ENCODE assay signal across 8 cellular contexts in genomic region chr2:19901458-19902271, GRCh38. TPM values are rescaled to one million over a fixed set of nuclear protein-coding genes. Genes with fewer than 3 reads are reported as not detected.
A peak's percentile ranks its signal among the peaks of the same experiment; 100 is the strongest.
DNase-seq lines count a peak whose midpoint lies in the region; ATAC-seq and TF ChIP-seq lines count a peak whose summit lies in the region.

TSS of gene TTC32 (minus strand) at chr2:19901983. CDS start at chr2:19901854, 129 bp downstream.

- peaks cover 37% of the 10 kb centered on the region for H3K4me1 ChIP-seq in CD4-positive, alpha-beta memory T cell (ENCODE audit: insufficient read depth, low read length)

- CTCF ChIA-PET in CD4-positive, alpha-beta memory T cell (lab: Charles Lee; ENCODE audit: partially characterized antibody): no interaction called here
- CTCF ChIA-PET in activated CD4-positive, alpha-beta memory T cell treated with anti-CD3 and anti-CD28 coated beads for 36 hours (lab: Charles Lee): interaction anchor here (1.0 kb wide), 1 partner anchor 113 kb away, joined by 3 read pairs; no protein-coding TSS in a partner anchor

- no peaks in the 10 kb centered on the region for H3K27me3 Mint-ChIP-seq in CD4-positive, alpha-beta memory T cell
- peaks cover 2% of the 10 kb centered on the region for H3K27me3 Mint-ChIP-seq in activated CD4-positive, alpha-beta memory T cell treated with anti-CD3 and anti-CD28 coated beads for 36 hours

- H3K4me3 Mint-ChIP-seq in CD4-positive, alpha-beta memory T cell: peak within 1 kb of the TSS; percentile 92 to 99 (median 96)
- H3K4me3 Mint-ChIP-seq in activated CD4-positive, alpha-beta memory T cell treated with anti-CD3 and anti-CD28 coated beads for 36 hours: peak within 1 kb of the TSS; percentile 83

- 0 to 1% methylated on average over 42 to 63 of the region's 70 CpGs for WGBS in lower leg skin, 2 donors

- H3K36me3 Mint-ChIP-seq in CD4-positive, alpha-beta memory T cell: peaks cover 0 to 31% of the 10 kb centered on the region in 2 donors
- peaks cover 9% of the 10 kb centered on the region for H3K36me3 Mint-ChIP-seq in activated CD4-positive, alpha-beta memory T cell treated with anti-CD3 and anti-CD28 coated beads for 36 hours

- peak within 1 kb of the TSS; percentile 92 for H3K27ac ChIP-seq in CD4-positive, alpha-beta memory T cell (ENCODE audit: low read depth, low read length)
- H3K27ac ChIP-seq in dorsolateral prefrontal cortex: peak within 1 kb of the TSS; percentile 85 to 100 (median 97)

- H3K4me3 ChIP-seq in CD4-positive, alpha-beta memory T cell (ENCODE audit: low read length in 2 of 2): peak within 1 kb of the TSS; percentile 59 to 63
- peak within 1 kb of the TSS; percentile 75 to 99 (median 90) for H3K4me3 ChIP-seq in dorsolateral prefrontal cortex
- peak within 1 kb of the TSS; percentile 95 for H3K4me3 ChIP-seq in lower leg skin (ENCODE audit: low read depth, poor library complexity, severe bottlenecking)

- peak within 1 kb of the TSS; percentile 87 to 100 (median 98) for H3K27ac Mint-ChIP-seq in CD4-positive, alpha-beta memory T cell
- H3K27ac Mint-ChIP-seq in activated CD4-positive, alpha-beta memory T cell treated with anti-CD3 and anti-CD28 coated beads for 36 hours: peak within 1 kb of the TSS; percentile 93

- no peaks in the 10 kb centered on the region for H3K27me3 ChIP-seq in CD4-positive, alpha-beta memory T cell (ENCODE audit: insufficient read depth, low read length)
- H3K27me3 ChIP-seq in dorsolateral prefrontal cortex: no peaks in the 10 kb centered on the region

- DNase-seq in CD4-positive, alpha-beta memory T cell: peak; percentile 95 to 98 (median 97)
- DNase-seq in HK-2 (ENCODE audit: unreplicated experiment) (peak; percentile 94), NCI-H82 treated with DMSO at 0.1 percent for 48 hours (lab: John Stamatoyannopoulos, UW; ENCODE audit: unreplicated experiment) (peak; percentile 83), dorsolateral prefrontal cortex (peak; percentile 87 to 94 (median 92)), lower leg skin (ENCODE audit: low spot score in 2 of 2) (peak; percentile 92 to 98)
- peak; percentile 95 for DNase-seq in activated CD4-positive, alpha-beta memory T cell treated with anti-CD3 and anti-CD28 coated beads for 36 hours
- DNase-seq in stimulated activated CD4-positive, alpha-beta T cell treated with anti-CD3 and anti-CD28 coated beads, Interleukin-4, amount 100 ng/mL, for 4 hours: peak; percentile 89 to 90

- H3K9me3 ChIP-seq in CD4-positive, alpha-beta memory T cell (ENCODE audit: control insufficient read depth in 1 of 2, low read length in 2 of 2): no peaks in the 10 kb centered on the region

- peaks cover 18 to 45% (median 29%) of the 10 kb centered on the region in 4 donors for H3K4me1 Mint-ChIP-seq in CD4-positive, alpha-beta memory T cell
- H3K4me1 Mint-ChIP-seq in activated CD4-positive, alpha-beta memory T cell treated with anti-CD3 and anti-CD28 coated beads for 36 hours (ENCODE audit: low read depth): peaks cover 38% of the 10 kb centered on the region

- ATAC-seq in GM19455 (IDR thresholded peaks at IDR 0.05; ENCODE audit: unreplicated experiment): peak; percentile 83

- POLR2A ChIA-PET in CD4-positive, alpha-beta memory T cell (lab: Charles Lee; ENCODE audit: partially characterized antibody): interaction anchor here (0.8 to 3.5 kb wide), 13 partner anchors 23 to 1342 kb away, joined by 3 to 34 read pairs (median 5); partner anchors contain the start of genes LAPTM4A, LDAH, RDH14 and RHOB
- POLR2A ChIA-PET in activated CD4-positive, alpha-beta memory T cell treated with anti-CD3 and anti-CD28 coated beads for 36 hours (lab: Charles Lee): interaction anchor here (1.0 to 2.3 kb wide), 3 partner anchors 150 to 1342 kb away, joined by 3 to 9 read pairs (median 5); partner anchors contain the start of genes LAPTM4A, RDH14 and RHOB

- TF ChIP-seq POLR2A in lower leg skin (IDR thresholded peaks at IDR 0.05): peak in 1 of 2 donors; percentile 91

- peak in 36 of 56 donors; percentile 2 to 60 (median 30) for TF ChIP-seq CTCF in dorsolateral prefrontal cortex (IDR thresholded peaks at IDR 0.05 in 54 of 56, conservative IDR thresholded peaks at IDR 0.05 in 2 of 56; ENCODE audit: low read depth in 1 of 56, partially characterized antibody in 56 of 56)
- no peak for TF ChIP-seq CTCF in lower leg skin (IDR thresholded peaks at IDR 0.05)

- intact Hi-C loops in CD4-positive, alpha-beta memory T cell (cut with micrococcal nuclease): loop anchor here (1.0 to 2.0 kb wide), 7 partner anchors 33 to 1341 kb away; partner anchors contain the start of genes HS1BP3, LAPTM4A, RDH14 and WDR35
- intact Hi-C loops in activated CD4-positive, alpha-beta memory T cell treated with anti-CD3 and anti-CD28 coated beads for 36 hours (cut with micrococcal nuclease): loop anchor here (1.0 to 2.0 kb wide), 7 partner anchors 33 to 921 kb away; partner anchors contain the start of genes HS1BP3, LAPTM4A, LDAH and WDR35
- intact Hi-C loops in dorsolateral prefrontal cortex (cut with DNase I) (loop anchor here (5.0 to 10.0 kb wide), 3 partner anchors 91 to 547 kb away; partner anchors contain the start of genes LAPTM4A (in 1 of the 2), OSR1 (in 1 of the 2) and WDR35 (in 1 of the 2)), lower leg skin (cut with DNase I; ENCODE audit: low total_unique reads) (no loop called here)

- peaks cover 0 to 6% (median 0%) of the 10 kb centered on the region in 8 donors for H3K9me3 Mint-ChIP-seq in CD4-positive, alpha-beta memory T cell
- H3K9me3 Mint-ChIP-seq in activated CD4-positive, alpha-beta memory T cell treated with anti-CD3 and anti-CD28 coated beads for 36 hours: peaks cover 8% of the 10 kb centered on the region

- H3K36me3 ChIP-seq in CD4-positive, alpha-beta memory T cell (ENCODE audit: insufficient read depth, low read length): no peaks in the 10 kb centered on the region

RNA-seq across cellular contexts. Expression of gene TTC32, which starts in this region (rescaled TPM):
- 10 to 100 TPM; 44.4 to 48.7 TPM for total RNA-seq in CD4-positive, alpha-beta memory T cell
- 10 to 100 TPM; 24.3 to 34.2 TPM for polyA plus RNA-seq in CD4-positive, alpha-beta memory T cell
- 10 to 100 TPM; 14.2 to 17.3 TPM for total RNA-seq in activated CD4-positive, alpha-beta memory T cell treated with anti-CD3 and anti-CD28 coated beads for 36 hours
- 10 to 100 TPM in 118 of 120 experiments, 1 to 10 TPM in 2; 8.8 to 38.7 (median 18.3) TPM for total RNA-seq in dorsolateral prefrontal cortex
- total RNA-seq in lower leg skin: 10 to 100 TPM; 11.5 to 18.6 (median 14.1) TPM

Comparison
In these comparisons a context has a peak if more than half of its experiments do, and no peak if none do; other contexts are left out.
1. Peak in every context shown above with its lines: DNase-seq, ATAC-seq, H3K4me3 ChIP-seq and H3K27ac ChIP-seq.
2. CTCF ChIP-seq: peak in dorsolateral prefrontal cortex (36 of 56); none in lower leg skin (0 of 3).